1 cellular context compared by ENCODE assay signal in genomic region chr4:3047464-3048286, GRCh38.
TF ChIP-seq lines count a peak whose summit lies in the region.

No MANE protein-coding gene starts in this region.

TF ChIP-seq in HepG2, 621 proteins besides CTCF, POLR2A, EP300 and RAD21 (continued from another document and continues in another):
- no peak for TF ChIP-seq ZNF800 (CRISPR knock-in tag; IDR thresholded peaks at IDR 0.05)
- TF ChIP-seq RARG (CRISPR knock-in tag; IDR thresholded peaks at IDR 0.05; ENCODE audit: low read depth) = no peak
- no peak for TF ChIP-seq ZNF740 (CRISPR knock-in tag; IDR thresholded peaks at IDR 0.05)
- TF ChIP-seq TP53 (CRISPR knock-in tag; conservative IDR thresholded peaks at IDR 0.05) = no peak
- no peak for TF ChIP-seq ISL2 (CRISPR knock-in tag; IDR thresholded peaks at IDR 0.05)
- TF ChIP-seq ZNF687 (CRISPR knock-in tag; IDR thresholded peaks at IDR 0.05) = peak; percentile 50
- peak; percentile 70 for TF ChIP-seq CREB1 (IDR thresholded peaks at IDR 0.05)
- TF ChIP-seq CREB1 (CRISPR knock-in tag; IDR thresholded peaks at IDR 0.05) = no peak
- 0 out of 2 replicates have a peak, but pooled peaks have one; percentile 21 for TF ChIP-seq GATAD1 (CRISPR knock-in tag; IDR thresholded peaks at IDR 0.05)
- TF ChIP-seq ARID4A (CRISPR knock-in tag; IDR thresholded peaks at IDR 0.05; ENCODE audit: borderline replicate concordance) = peak; percentile 30; the same call in 1 of the 2 replicates
- no peak for TF ChIP-seq TFAP4 (IDR thresholded peaks at IDR 0.05; ENCODE audit: borderline replicate concordance, low read depth)
- TF ChIP-seq HMGXB4 (CRISPR knock-in tag; IDR thresholded peaks at IDR 0.05; ENCODE audit: borderline replicate concordance in 1 of 2, low read depth in 1 of 2) = peak; percentile 55 to 71; a peak in 3 of 4 replicates
- no peak for TF ChIP-seq ZSCAN5A (CRISPR knock-in tag; IDR thresholded peaks at IDR 0.05; ENCODE audit: borderline replicate concordance)
- TF ChIP-seq ZNF350 (CRISPR knock-in tag; IDR thresholded peaks at IDR 0.05; ENCODE audit: borderline replicate concordance, low read depth) = peak; percentile 36; the same call in 1 of the 2 replicates
- no peak for TF ChIP-seq FOXK2 (IDR thresholded peaks at IDR 0.05)
- no peak for TF ChIP-seq BRD4 (CRISPR knock-in tag; IDR thresholded peaks at IDR 0.05)
- no peak for TF ChIP-seq FOXO1 (CRISPR knock-in tag; IDR thresholded peaks at IDR 0.05)
- TF ChIP-seq PAXIP1 (CRISPR knock-in tag; conservative IDR thresholded peaks at IDR 0.05) = no peak
- TF ChIP-seq ZGPAT (CRISPR knock-in tag; IDR thresholded peaks at IDR 0.05) = no peak; the same call in 1 of the 2 replicates
- TF ChIP-seq SKIL (CRISPR knock-in tag; IDR thresholded peaks at IDR 0.05; ENCODE audit: borderline replicate concordance) = no peak
- TF ChIP-seq KLF6 (CRISPR knock-in tag; IDR thresholded peaks at IDR 0.05) = 0 out of 2 replicates have a peak, but pooled peaks have one; percentile 40
- TF ChIP-seq ZIK1 (CRISPR knock-in tag; IDR thresholded peaks at IDR 0.05; ENCODE audit: borderline replicate concordance, low read depth) = no peak
- TF ChIP-seq ZNF235 (CRISPR knock-in tag; IDR thresholded peaks at IDR 0.05; ENCODE audit: borderline replicate concordance) = no peak
- TF ChIP-seq SALL1 (CRISPR knock-in tag; IDR thresholded peaks at IDR 0.05) = peak; percentile 29; the same call in 1 of the 2 replicates
- no peak for TF ChIP-seq ZFYVE20 (CRISPR knock-in tag; IDR thresholded peaks at IDR 0.05; ENCODE audit: borderline replicate concordance, low read depth)
- no peak for TF ChIP-seq MAZ (IDR thresholded peaks at IDR 0.05; ENCODE audit: borderline replicate concordance, low read depth, low read length)
- TF ChIP-seq MAZ (CRISPR knock-in tag; IDR thresholded peaks at IDR 0.05; ENCODE audit: low read depth) = no peak
- TF ChIP-seq DNMT3B (CRISPR knock-in tag; conservative IDR thresholded peaks at IDR 0.05) = no peak
- TF ChIP-seq ELF1 (CRISPR knock-in tag; IDR thresholded peaks at IDR 0.05) = 0 out of 2 replicates have a peak, but pooled peaks have one; percentile 6
- peak; percentile 58; the same call in 1 of the 2 replicates for TF ChIP-seq KAT7 (CRISPR knock-in tag; IDR thresholded peaks at IDR 0.05; ENCODE audit: borderline replicate concordance)
- TF ChIP-seq RELA (CRISPR knock-in tag; IDR thresholded peaks at IDR 0.05) = peak; percentile 76; the same call in 1 of the 2 replicates
- TF ChIP-seq XBP1 (CRISPR knock-in tag; IDR thresholded peaks at IDR 0.05) = no peak
- TF ChIP-seq HNRNPUL1 (IDR thresholded peaks at IDR 0.05; ENCODE audit: low read depth, low read length) = no peak
- TF ChIP-seq NRL (CRISPR knock-in tag; IDR thresholded peaks at IDR 0.05; ENCODE audit: borderline replicate concordance) = 0 out of 2 replicates have a peak, but pooled peaks have one; percentile 28
